In genomic region chr11:33689506-33689905, GRCh38 we compare ENCODE assay signal across 15 cellular contexts. TPM values are rescaled to one million over a fixed set of nuclear protein-coding genes. Genes with fewer than 3 reads are reported as not detected.
A peak's percentile ranks its signal among the peaks of the same experiment; 100 is the strongest.
DNase-seq lines count a peak whose midpoint lies in the region; ATAC-seq, FAIRE-seq and TF ChIP-seq lines count a peak whose summit lies in the region.
"Had no signal": no experiment of that assay in that cellular context is flagged by ENCODE, and none has a peak within 500 bp of the region (broad histone marks: within the 10 kb centered on the region; RNA-seq: fewer than 3 reads in every experiment).

No MANE protein-coding gene starts in this region.

- peak overlapping the region; percentile 98 for H4K91ac ChIP-seq in IMR-90 (ENCODE audit: insufficient read depth, low read depth, low read length)

- H3K9me3 ChIP-seq in IMR-90 (ENCODE audit: control insufficient read depth, insufficient read depth, low read length): no peaks in the 10 kb centered on the region
- no peaks in the 10 kb centered on the region for H3K9me3 ChIP-seq in body of pancreas
- H3K9me3 ChIP-seq in right lobe of liver: no peaks in the 10 kb centered on the region
- peaks cover 0 to 4% (median 0%) of the 10 kb centered on the region in 5 donors for H3K9me3 ChIP-seq in subcutaneous abdominal adipose tissue (ENCODE audit: control insufficient read depth in 5 of 5, low read length in 5 of 5)
- H3K9me3 ChIP-seq: MG63, testis had no signal

- H3K36me3 ChIP-seq in IMR-90 (ENCODE audit: control insufficient read depth, insufficient read depth, low read length) (no peaks in the 10 kb centered on the region), body of pancreas (replicated peaks in 1 of 2; ENCODE audit: insufficient read depth in 1 of 2, low read depth in 2 of 2) (no peaks in the 10 kb centered on the region), right lobe of liver (no peaks in the 10 kb centered on the region), subcutaneous abdominal adipose tissue (ENCODE audit: control insufficient read depth in 5 of 5, insufficient read depth in 5 of 5, low read length in 5 of 5) (no peaks in the 10 kb centered on the region)
- H3K36me3 ChIP-seq: MG63, WERI-Rb-1 had no signal

- peak overlapping the region; percentile 65 for H4K5ac ChIP-seq in IMR-90 (ENCODE audit: low read depth, low read length)

- in situ Hi-C loops in IMR-90 (cut with MboI; ENCODE audit: low sequenced_read_pairs): loop anchor here (5.0 kb wide), 2 partner anchors 142 to 327 kb away; no protein-coding TSS in a partner anchor

- H3K4ac ChIP-seq in IMR-90 (ENCODE audit: low read depth, low read length): peak overlapping the region; percentile 98

- CTCF ChIA-PET in IMR-90 (lab: Yijun Ruan, JAX): interaction anchor here (0.5 to 1.7 kb wide), 4 partner anchors 26 to 524 kb away, joined by 3 to 6 read pairs (median 5); no protein-coding TSS in a partner anchor

- ATAC-seq in IMR-90 (ENCODE audit: low read depth) (no peak), body of pancreas (no peak), right lobe of liver (no peak)

- H3K18ac ChIP-seq in IMR-90 (ENCODE audit: low read depth, low read length): peak overlapping the region; percentile 84

- H3K4me1 ChIP-seq in IMR-90 (ENCODE audit: control insufficient read depth, insufficient read depth, low read length): peaks cover 33% of the 10 kb centered on the region
- H3K4me1 ChIP-seq in body of pancreas: peaks cover 51% of the 10 kb centered on the region
- peaks cover 0 to 20% (median 6%) of the 10 kb centered on the region in 4 donors for H3K4me1 ChIP-seq in right lobe of liver
- H3K4me1 ChIP-seq in subcutaneous abdominal adipose tissue (ENCODE audit: control insufficient read depth in 5 of 5, insufficient read depth in 5 of 5, low read length in 5 of 5): peaks cover 10 to 63% (median 38%) of the 10 kb centered on the region in 5 donors

- H3K23ac ChIP-seq in IMR-90 (ENCODE audit: low read depth, low read length): peak overlapping the region; percentile 88

- intact Hi-C loops in IMR-90 (cut with micrococcal nuclease) (loop anchor here (2.0 kb wide), 1 partner anchor 139 kb away; no protein-coding TSS in a partner anchor), body of pancreas (cut with DNase I) (loop anchor here (5.0 to 10.0 kb wide), 2 partner anchors 147 to 325 kb away; no protein-coding TSS in a partner anchor), right lobe of liver (cut with DNase I) (loop anchor here (10.0 kb wide), 2 partner anchors 145 to 325 kb away; no protein-coding TSS in a partner anchor)

- H2AFZ ChIP-seq in IMR-90 (replicated peaks; ENCODE audit: low read length, poor library complexity): peak overlapping the region; percentile 24

- FAIRE-seq in D721Med (lab: Jason Lieb, UNC): no peak

- H3K27me3 ChIP-seq in IMR-90 (ENCODE audit: control insufficient read depth, insufficient read depth, low read length) (no peaks in the 10 kb centered on the region), body of pancreas (no peaks in the 10 kb centered on the region), right lobe of liver (no peaks in the 10 kb centered on the region), subcutaneous abdominal adipose tissue (ENCODE audit: control insufficient read depth in 5 of 5, insufficient read depth in 4 of 5, low read length in 5 of 5) (peaks cover 0 to 3% (median 0%) of the 10 kb centered on the region in 5 donors)
- H3K27me3 ChIP-seq: MG63, testis had no signal

- H4K8ac ChIP-seq in IMR-90 (ENCODE audit: low read depth in 2 of 2, low read length in 2 of 2): peak overlapping the region; percentile 71 to 94

- H2BK15ac ChIP-seq in IMR-90 (ENCODE audit: low read depth, low read length): peak overlapping the region; percentile 67; the same call in 2 of the 3 replicates

- no peak for TF ChIP-seq RAD21 in IMR-90 (IDR thresholded peaks at IDR 0.05; ENCODE audit: low read length)

- peaks cover 37% of the 10 kb centered on the region for H3K9me1 ChIP-seq in IMR-90 (ENCODE audit: insufficient read depth, low read length)

- no peaks in the 10 kb centered on the region; the same call in 1 of the 2 replicates for H4K20me1 ChIP-seq in IMR-90 (ENCODE audit: insufficient read depth, low read length)

- BruUV-seq in IMR-90 (replicated peaks; lab: Mats Ljungman, UMichigan): no TSS peak

- H2BK120ac ChIP-seq in IMR-90 (ENCODE audit: low read depth, low read length): peak overlapping the region; percentile 98

- peak overlapping the region; percentile 89 for H2AK9ac ChIP-seq in IMR-90 (replicated peaks; ENCODE audit: low read depth, low read length, poor library complexity)

- TF ChIP-seq CTCF in IMR-90 (conservative IDR thresholded peaks at IDR 0.05; ENCODE audit: low read depth, low read length) (no peak), body of pancreas (IDR thresholded peaks at IDR 0.05) (no peak), right lobe of liver (IDR thresholded peaks at IDR 0.05) (no peak), D721Med (IDR thresholded peaks at IDR 0.05; ENCODE audit: insufficient read depth, missing control alignments) (no peak)

- H3K27ac ChIP-seq in IMR-90 (ENCODE audit: insufficient read depth, low read length): peak overlapping the region; percentile 82
- H3K27ac ChIP-seq in body of pancreas: peak overlapping the region; percentile 77 to 88 (median 84)
- H3K27ac ChIP-seq in right lobe of liver: peak overlapping the region; percentile 19 to 92 (median 81)
- H3K27ac ChIP-seq in subcutaneous abdominal adipose tissue (ENCODE audit: low read depth, low read length): peak overlapping the region; percentile 96
- H3K27ac ChIP-seq: WERI-Rb-1 had no signal

- H3K9ac ChIP-seq in IMR-90 (ENCODE audit: low read depth, low read length): no peak overlapping the region; the same call in 1 of the 2 replicates
- H3K9ac ChIP-seq in subcutaneous abdominal adipose tissue (ENCODE audit: low read length in 5 of 5): peak overlapping the region in 1 of 5 donors; percentile 26

- H3K4me3 ChIP-seq in IMR-90 (ENCODE audit: insufficient read depth, low read depth, low read length) (no peak overlapping the region), body of pancreas (no peak overlapping the region), right lobe of liver (no peak overlapping the region), subcutaneous abdominal adipose tissue (ENCODE audit: low read depth in 1 of 5, low read length in 5 of 5) (no peak overlapping the region)
- H3K4me3 ChIP-seq: MG63, testis had no signal

- POLR2A ChIA-PET in IMR-90 (lab: Charles Lee; ENCODE audit: unreplicated experiment): interaction anchor here (1.0 kb wide), 1 partner anchor 53 kb away, joined by 3 read pairs; no protein-coding TSS in a partner anchor

- peak overlapping the region; percentile 99 for H2AK5ac ChIP-seq in IMR-90 (ENCODE audit: low read depth, low read length)

- DNase-seq in IMR-90 (no peak), body of pancreas (no peak), right lobe of liver (no peak), mucosa of gallbladder (ENCODE audit: low spot score) (no peak), globus pallidus (ENCODE audit: low spot score) (no peak), D721Med (ENCODE audit: insufficient read length, low spot score) (no peak)
- DNase-seq: activated CD8-positive, alpha-beta memory T cell treated with anti-CD3 and anti-CD28 coated beads, Interleukin-2, amount 50 U/mL, for 4 hours; activated naive CD4-positive, alpha-beta T cell treated with anti-CD3 and anti-CD28 coated beads, Interleukin-2, amount 50 U/mL, for 16 hours; mesendoderm; stimulated activated CD4-positive, alpha-beta T cell treated with anti-CD3 and anti-CD28 coated beads, Interleukin-15, amount 100 ng/mL, for 24 hours; testis; WERI-Rb-1 had no signal

- H3K4me2 ChIP-seq in IMR-90 (ENCODE audit: low read depth, low read length): no peak overlapping the region; the same call in 1 of the 2 replicates

- dilution Hi-C loops in IMR-90 (cut with HindIII; ENCODE audit: low sequenced_read_pairs, unreplicated experiment): no loop called here

- 100% methylated on average over 2 of the region's 8 CpGs; no CpG with 5 or more reads in 1 of the 2 experiments for WGBS in IMR-90 (ENCODE audit: extremely low coverage in 2 of 2, insufficient read length in 1 of 2), 2 experiments
- WGBS in body of pancreas, 2 donors: 94 to 95% methylated on average over 8 of the region's 8 CpGs
- WGBS in right lobe of liver (ENCODE audit: insufficient coverage, low coverage, low lambda C conversion rate, missing lambda C conversion rate): no CpG with 5 or more reads among the region's 8 CpGs

- peak overlapping the region; percentile 96 for H2BK5ac ChIP-seq in IMR-90 (ENCODE audit: low read depth, low read length, poor library complexity, severe bottlenecking)

- peak overlapping the region; percentile 95 for H3K56ac ChIP-seq in IMR-90 (ENCODE audit: extremely low read depth, insufficient read depth, low read length)

- H2BK20ac ChIP-seq in IMR-90 (ENCODE audit: low read depth, low read length): peak overlapping the region; percentile 96

- H3K79me1 ChIP-seq in IMR-90 (ENCODE audit: low read depth in 1 of 2, low read length in 2 of 2): peaks cover 0 to 34% of the 10 kb centered on the region in 2 experiments; a peak in 3 of 4 replicates

- TF ChIP-seq POLR2A in IMR-90 (IDR thresholded peaks at IDR 0.05; ENCODE audit: low read depth, low read length) (no peak), body of pancreas (IDR thresholded peaks at IDR 0.05) (no peak), right lobe of liver (IDR thresholded peaks at IDR 0.05) (no peak)

- peak overlapping the region; percentile 95 for H3K14ac ChIP-seq in IMR-90 (replicated peaks; ENCODE audit: low read depth, low read length)

TF ChIP-seq in IMR-90, 13 proteins besides CTCF, POLR2A, EP300 and RAD21 (continues in another document):
- TF ChIP-seq NFE2L2 (IDR thresholded peaks at IDR 0.05; ENCODE audit: low read depth, low read length): no peak
- TF ChIP-seq RFX5 (IDR thresholded peaks at IDR 0.05; ENCODE audit: low read depth, low read length): no peak
- no peak for TF ChIP-seq CHD1 (IDR thresholded peaks at IDR 0.05; ENCODE audit: low read depth, low read length)
- no peak for TF ChIP-seq FOS (IDR thresholded peaks at IDR 0.05; ENCODE audit: low read depth, low read length)
- TF ChIP-seq MAFK (IDR thresholded peaks at IDR 0.05; ENCODE audit: low read depth, low read length): no peak
- no peak for TF ChIP-seq RCOR1 (IDR thresholded peaks at IDR 0.05; ENCODE audit: insufficient replicate concordance, low read length)
- TF ChIP-seq CEBPB (IDR thresholded peaks at IDR 0.05; ENCODE audit: low read depth, low read length): no peak

RNA-seq across cellular contexts. Expression of gene C11orf91, which starts 11.1 kb away (rescaled TPM):
- total RNA-seq in IMR-90 (2012; rRNA removed) (not detected in 2 replicates), body of pancreas (not detected), right lobe of liver (not detected), mucosa of gallbladder (0.26 TPM)
- 0.10 TPM in 1 of 2 replicates, not detected in the other for polyA plus RNA-seq in IMR-90 (2012; rRNA removed)
- 0.27 TPM in 1 of 2 replicates, not detected in the other for polyA plus RNA-seq in IMR-90 (2012; cell fraction: cytosol; rRNA removed)
- polyA plus RNA-seq in IMR-90 (2012; cell fraction: nucleus; rRNA removed; ENCODE audit: low replicate concordance): 0.11 and 0.21 TPM in 2 replicates
- polyA plus RNA-seq: BJ had no signal

RNA-seq across cellular contexts. Expression of gene CD59, which starts 46.7 kb away (rescaled TPM):
- 637 and 765 TPM in 2 replicates for total RNA-seq in IMR-90 (2012; rRNA removed)
- polyA plus RNA-seq in IMR-90 (2012; rRNA removed): 1,066 and 1,140 TPM in 2 replicates
- 293 and 869 TPM in 2 replicates for polyA plus RNA-seq in IMR-90 (2012; cell fraction: cytosol; rRNA removed)
- polyA plus RNA-seq in IMR-90 (2012; cell fraction: nucleus; rRNA removed; ENCODE audit: low replicate concordance): 63.7 and 319 TPM in 2 replicates
- total RNA-seq in body of pancreas: 100 to 1,000 TPM in 1 of 2 donors, 10 to 100 TPM in 1; 68.2 to 194 TPM
- total RNA-seq in right lobe of liver: 100 to 1,000 TPM; 145 to 314 (median 197) TPM
- total RNA-seq in mucosa of gallbladder: 880 TPM
